In genomic region chr3:127741246-127741645, GRCh38 we compare ENCODE assay signal across 19 cellular contexts.
"Had no signal": no experiment of that assay in that cellular context is flagged by ENCODE, and none has a peak within 500 bp of the region (broad histone marks: within the 10 kb centered on the region; RNA-seq: fewer than 3 reads in every experiment).

No MANE protein-coding gene starts in this region.

- H3K27ac ChIP-seq: neural progenitor cell, ovary had no signal

- H3K27me3 ChIP-seq: ascending aorta, breast epithelium, esophagus squamous epithelium, neural progenitor cell, ovary, sigmoid colon, tibial artery, vagina had no signal

- H3K4me1 ChIP-seq: neural progenitor cell had no signal

- H3K9me3 ChIP-seq: ascending aorta, breast epithelium, esophagus squamous epithelium, mucosa of descending colon, ovary, sigmoid colon, SK-N-SH, tibial artery, vagina had no signal

- H3K4me3 ChIP-seq: ascending aorta, breast epithelium, esophagus squamous epithelium, mucosa of descending colon, neural progenitor cell, ovary, sigmoid colon, tibial artery, vagina had no signal

- H3K27ac Mint-ChIP-seq: activated CD4-positive, alpha-beta T cell treated with anti-CD3 and anti-CD28 coated beads for 36 hours; activated naive CD4-positive, alpha-beta T cell treated with anti-CD3 and anti-CD28 coated beads, Interleukin-2, amount 10 ng/mL, durations not matched to agents 7 days and 5 days; naive thymus-derived CD4-positive, alpha-beta T cell; T-helper 2 cell treated with Interferon-gamma antibody and Interleukin-4, amounts not matched to agents 5 μg/mL and 100 μg/mL, for 36 hours had no signal

- ATAC-seq: activated CD4-positive, alpha-beta T cell treated with anti-CD3 and anti-CD28 coated beads for 36 hours; mucosa of descending colon; naive thymus-derived CD4-positive, alpha-beta T cell had no signal

- H3K4me2 ChIP-seq: neural progenitor cell, SK-N-SH had no signal

- H3K36me3 Mint-ChIP-seq: activated naive CD4-positive, alpha-beta T cell treated with anti-CD3 and anti-CD28 coated beads, Interleukin-2, amount 10 ng/mL, durations not matched to agents 7 days and 5 days; naive thymus-derived CD4-positive, alpha-beta T cell; neural progenitor cell had no signal

- H3K9me3 Mint-ChIP-seq: activated naive CD4-positive, alpha-beta T cell treated with anti-CD3 and anti-CD28 coated beads, Interleukin-2, amount 10 ng/mL, durations not matched to agents 7 days and 5 days; naive thymus-derived CD4-positive, alpha-beta T cell; neural progenitor cell; T-helper 2 cell treated with Interferon-gamma antibody and Interleukin-4, amounts not matched to agents 5 μg/mL and 100 μg/mL, for 36 hours had no signal

- H3K9ac ChIP-seq: neural progenitor cell, SK-N-SH had no signal

- H2AFZ ChIP-seq: neural progenitor cell had no signal

- DNase-seq: activated CD4-positive, alpha-beta T cell treated with anti-CD3 and anti-CD28 coated beads for 36 hours; activated CD4-positive, alpha-beta T cell treated with anti-CD3 and anti-CD28 coated beads, Interleukin-2, amount 50 U/mL, for 48 hours; activated naive CD4-positive, alpha-beta T cell treated with anti-CD3 and anti-CD28 coated beads, Interleukin-2, amount 10 ng/mL, durations not matched to agents 7 days and 5 days; cerebellar nuclear complex; effector CD8-positive, alpha-beta T cell; esophagus squamous epithelium; hippocampal formation; mucosa of descending colon; naive thymus-derived CD4-positive, alpha-beta T cell; ovary; sigmoid colon; SK-N-SH; stimulated activated naive CD4-positive, alpha-beta T cell had no signal

- H3K36me3 ChIP-seq: ascending aorta, breast epithelium, neural progenitor cell, ovary, sigmoid colon, tibial artery, vagina had no signal
